In genomic region chr21:41970099-41970391, GRCh38 we compare ENCODE assay signal across 19 cellular contexts.
"Had no signal": no experiment of that assay in that cellular context is flagged by ENCODE, and none has a peak within 500 bp of the region (broad histone marks: within the 10 kb centered on the region; RNA-seq: fewer than 3 reads in every experiment).

No MANE protein-coding gene starts in this region.

- H3K4me1 ChIP-seq: right lobe of liver had no signal

- H3K27ac ChIP-seq: epithelial cell of prostate, right lobe of liver had no signal

- H3K27me3 ChIP-seq: right lobe of liver had no signal

- H3K4me3 ChIP-seq: right lobe of liver had no signal

- H3K27me3 Mint-ChIP-seq: activated CD4-positive, alpha-beta T cell treated with anti-CD3 and anti-CD28 coated beads for 36 hours; T-helper 17 cell; type B pancreatic cell had no signal

- H3K36me3 Mint-ChIP-seq: mesothelial cell of epicardium, naive B cell, type B pancreatic cell had no signal

- H3K4me3 Mint-ChIP-seq: activated CD4-positive, alpha-beta T cell treated with anti-CD3 and anti-CD28 coated beads for 36 hours; activated T-cell treated with anti-CD3 and anti-CD28 coated beads, Interleukin-2, amount 50 U/mL, for 72 hours; dendritic cell treated with granulocyte-macrophage colony-stimulating factor and Interleukin-4, amounts not matched to agents 40 ng/mL and 50 ng/mL, for 4 days; mesothelial cell of epicardium; T-helper 17 cell; type B pancreatic cell had no signal

- ATAC-seq: activated CD4-positive, alpha-beta T cell treated with anti-CD3 and anti-CD28 coated beads for 36 hours; activated naive CD4-positive, alpha-beta T cell treated with anti-CD3 and anti-CD28 coated beads, Interleukin-2, amount 50 U/mL, for 72 hours; activated T-cell treated with anti-CD3 and anti-CD28 coated beads, Interleukin-2, amount 50 U/mL, for 72 hours; left cardiac atrium; stimulated activated naive CD8-positive, alpha-beta T cell treated with anti-CD3 and anti-CD28 coated beads, Interleukin-15, Interleukin-2, amounts not matched to agents 100 U/mL and 50 U/mL, for 24 hours; T-helper 17 cell had no signal

- H3K9me3 Mint-ChIP-seq: dendritic cell treated with granulocyte-macrophage colony-stimulating factor and Interleukin-4, amounts not matched to agents 40 ng/mL and 50 ng/mL, for 4 days; mesothelial cell of epicardium; naive B cell; type B pancreatic cell had no signal

- H3K27ac Mint-ChIP-seq: activated CD4-positive, alpha-beta T cell treated with anti-CD3 and anti-CD28 coated beads for 36 hours; activated naive CD4-positive, alpha-beta T cell treated with anti-CD3 and anti-CD28 coated beads, Interleukin-2, amount 50 U/mL, for 72 hours; activated T-cell treated with anti-CD3 and anti-CD28 coated beads, Interleukin-2, amount 50 U/mL, for 72 hours; dendritic cell treated with granulocyte-macrophage colony-stimulating factor and Interleukin-4, amounts not matched to agents 40 ng/mL and 50 ng/mL, for 4 days; mesothelial cell of epicardium; naive B cell; T-helper 17 cell; type B pancreatic cell had no signal

- H3K36me3 ChIP-seq: right lobe of liver had no signal

- H3K9me3 ChIP-seq: right lobe of liver had no signal

- DNase-seq: activated CD4-positive, alpha-beta T cell treated with anti-CD3 and anti-CD28 coated beads for 36 hours; activated CD4-positive, alpha-beta T cell treated with anti-CD3 and anti-CD28 coated beads, Interleukin-2, amount 50 U/mL, for 4 hours; activated CD4-positive, CD25-positive, alpha-beta regulatory T cell; activated naive CD4-positive, alpha-beta T cell; activated T-cell treated with anti-CD3 and anti-CD28 coated beads for 4 hours; activated T-cell treated with anti-CD3 and anti-CD28 coated beads, Interleukin-2, amount 50 U/mL, for 72 hours; glutamatergic neuron; left cardiac atrium; naive B cell; SHP77 treated with DMSO at 0.1 percent for 48 hours; stimulated activated CD4-positive, alpha-beta T cell treated with anti-CD3 and anti-CD28 coated beads, Interleukin-2, amount 100 ng/mL, for 48 hours; stimulated activated naive CD8-positive, alpha-beta T cell treated with anti-CD3 and anti-CD28 coated beads, Interleukin-15, Interleukin-2, amounts not matched to agents 100 U/mL and 50 U/mL, for 24 hours; T-helper 17 cell had no signal
